In the genomic region with DNA sequence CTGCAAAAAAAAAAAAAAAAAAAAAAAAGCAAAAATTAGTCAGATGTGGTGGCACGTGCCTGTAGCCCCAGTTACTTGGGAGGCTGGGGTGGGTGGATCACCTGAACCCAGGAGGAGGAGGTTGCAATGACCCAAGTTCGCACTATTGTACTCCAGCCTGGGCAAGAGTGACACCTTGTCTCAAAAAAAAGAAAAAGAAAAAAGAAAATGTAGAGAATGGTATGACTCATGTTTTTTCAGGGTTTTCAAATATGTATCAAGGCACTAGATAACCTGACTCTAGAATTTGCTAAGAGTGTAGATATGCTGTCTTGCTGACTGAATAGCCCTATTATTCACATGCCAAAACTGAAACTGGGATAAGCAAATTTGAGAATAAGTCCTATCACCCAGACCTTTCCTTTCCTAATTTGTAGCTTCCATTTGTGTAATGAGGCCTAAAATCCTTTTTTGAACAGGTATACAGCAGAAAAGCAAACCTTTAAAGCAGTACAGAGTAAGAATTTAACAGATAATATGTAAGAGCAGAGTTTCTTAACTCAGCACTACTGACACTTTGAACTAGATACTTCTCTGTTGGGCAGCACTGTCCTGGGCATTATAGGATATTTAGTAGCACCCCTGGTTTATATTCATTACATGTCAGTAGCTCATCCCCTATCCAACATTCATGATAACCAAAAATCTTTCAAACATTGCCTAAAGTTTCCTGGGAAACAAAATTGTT, we compare ENCODE assay signal across 11 cellular contexts.
A peak's percentile ranks its signal among the peaks of the same experiment; 100 is the strongest.
DNase-seq lines count a peak whose midpoint lies in the region; ATAC-seq, FAIRE-seq and TF ChIP-seq lines count a peak whose summit lies in the region.
"Had no signal": no experiment of that assay in that cellular context is flagged by ENCODE, and none has a peak within 500 bp of the region (broad histone marks: within the 10 kb centered on the region; RNA-seq: fewer than 3 reads in every experiment).

No MANE protein-coding gene starts in this region.

- H3K79me2 ChIP-seq in fibroblast of lung (ENCODE audit: control insufficient read depth, insufficient read depth, low read length): no peaks in the 10 kb centered on the region

- DNase-seq in GM12892 (ENCODE audit: insufficient read length) (no peak), GM19239 (ENCODE audit: insufficient read length, low spot score) (no peak), fibroblast of lung (ENCODE audit: low read depth in 2 of 2) (peak in 1 of 2 donors; percentile 69), anterior cingulate cortex (lab: John Stamatoyannopoulos, UW) (no peak), NCI-H345 treated with DMSO at 0.1 percent for 48 hours (lab: John Stamatoyannopoulos, UW; ENCODE audit: unreplicated experiment) (no peak), D721Med (ENCODE audit: insufficient read length, low spot score) (no peak)
- no peak for DNase-seq in activated effector memory CD4-positive, alpha-beta T cell treated with anti-CD3 and anti-CD28 coated beads, Interleukin-2, amount 50 U/mL, for 16 hours
- DNase-seq: activated effector memory CD4-positive, alpha-beta T cell treated with Interleukin-2 at 50 U/mL for 16 hours; NCI-H345 had no signal

- no peak overlapping the region for H2AFZ ChIP-seq in fibroblast of lung (ENCODE audit: low read length)

- no peak overlapping the region for H3K9ac ChIP-seq in fibroblast of lung (ENCODE audit: insufficient read depth, low read length)

- no peaks in the 10 kb centered on the region for H3K36me3 ChIP-seq in fibroblast of lung (ENCODE audit: control insufficient read depth, insufficient read depth, low read length)

- ATAC-seq in HG03520 (IDR thresholded peaks at IDR 0.05; ENCODE audit: unreplicated experiment): peak; percentile 56

- FAIRE-seq in GM12892 (lab: Jason Lieb, UNC) (peak; percentile 78), GM19239 (lab: Jason Lieb, UNC) (peak; percentile 87), D721Med (lab: Jason Lieb, UNC) (no peak)

- H4K20me1 ChIP-seq in fibroblast of lung (ENCODE audit: control insufficient read depth, extremely low read depth, insufficient read depth, low read length): no peaks in the 10 kb centered on the region

- no peaks in the 10 kb centered on the region for H3K9me3 ChIP-seq in fibroblast of lung (ENCODE audit: control insufficient read depth, insufficient read depth, low read depth, low read length)

- H3K4me1 ChIP-seq in fibroblast of lung (ENCODE audit: control insufficient read depth, extremely low read depth, insufficient read depth, low read length): peaks cover 6% of the 10 kb centered on the region

- no peak overlapping the region for H3K27ac ChIP-seq in fibroblast of lung (ENCODE audit: insufficient read depth, low read length)

- no peak overlapping the region for H3K4me3 ChIP-seq in fibroblast of lung (replicated peaks in 1 of 4; ENCODE audit: control extremely low read depth in 1 of 4, insufficient read depth in 1 of 4, low read depth in 3 of 4, low read length in 4 of 4)
- H3K4me3 ChIP-seq: skin epidermis had no signal

- peak overlapping the region; percentile 25 for H3K4me2 ChIP-seq in fibroblast of lung (ENCODE audit: extremely low read depth, insufficient read depth, low read length)

- TF ChIP-seq CTCF in fibroblast of lung (conservative IDR thresholded peaks at IDR 0.05 in 1 of 2, IDR thresholded peaks at IDR 0.05 in 1 of 2; ENCODE audit: low read depth in 1 of 2, low read length in 2 of 2) (no peak), D721Med (IDR thresholded peaks at IDR 0.05; ENCODE audit: insufficient read depth, missing control alignments) (no peak)

- no peaks in the 10 kb centered on the region for H3K27me3 ChIP-seq in fibroblast of lung (ENCODE audit: control insufficient read depth, insufficient read depth, low read length)

- TF ChIP-seq POLR2A in GM12892 (IDR thresholded peaks at IDR 0.05; ENCODE audit: low read depth, low read length): no peak
